In genomic region chr19:17334414-17335409, GRCh38 we compare ENCODE assay signal across 1 cellular context.
TF ChIP-seq lines count a peak whose summit lies in the region.

TSS of gene ANO8 (minus strand) at chr19:17334855. CDS start at chr19:17334670, 185 bp downstream.

TF ChIP-seq in HepG2, 621 proteins besides CTCF, POLR2A, EP300 and RAD21 (continued from another document):
- peak; percentile 66; the same call in 1 of the 2 replicates for TF ChIP-seq ZNF747 (CRISPR knock-in tag; IDR thresholded peaks at IDR 0.05; ENCODE audit: borderline replicate concordance)
- TF ChIP-seq ZNF879 (CRISPR knock-in tag; IDR thresholded peaks at IDR 0.05) = no peak
- TF ChIP-seq THAP9 (CRISPR knock-in tag; IDR thresholded peaks at IDR 0.05; ENCODE audit: borderline replicate concordance) = no peak
- no peak for TF ChIP-seq ZNF503 (CRISPR knock-in tag; IDR thresholded peaks at IDR 0.05)
- no peak for TF ChIP-seq FOXA1 (IDR thresholded peaks at IDR 0.05)
- no peak for TF ChIP-seq FOXA1 (CRISPR knock-in tag; IDR thresholded peaks at IDR 0.05)
- peak; percentile 64; the same call in 1 of the 2 replicates for TF ChIP-seq FOXC1 (CRISPR knock-in tag; IDR thresholded peaks at IDR 0.05; ENCODE audit: borderline replicate concordance)
- TF ChIP-seq PCBP2 (optimal IDR thresholded peaks at IDR 0.05; ENCODE audit: low read depth, low read length, poor library complexity, severe bottlenecking) = no peak
- no peak for TF ChIP-seq HNF1A (IDR thresholded peaks at IDR 0.05; ENCODE audit: low read depth)
- peak; percentile 33; the same call in 1 of the 2 replicates for TF ChIP-seq HNF1A (CRISPR knock-in tag; IDR thresholded peaks at IDR 0.05; ENCODE audit: borderline replicate concordance)
- peak; percentile 82 for TF ChIP-seq GABPB1 (CRISPR knock-in tag; IDR thresholded peaks at IDR 0.05)
- no peak; the same call in 1 of the 2 replicates for TF ChIP-seq CBFB (CRISPR knock-in tag; IDR thresholded peaks at IDR 0.05)
- TF ChIP-seq PHB2 (IDR thresholded peaks at IDR 0.05; ENCODE audit: partially characterized antibody) = no peak
- peak; percentile 90; the same call in 1 of the 2 replicates for TF ChIP-seq SAFB2 (CRISPR knock-in tag; IDR thresholded peaks at IDR 0.05; ENCODE audit: borderline replicate concordance, low read depth)
- no peak for TF ChIP-seq FUBP1 (CRISPR knock-in tag; IDR thresholded peaks at IDR 0.05; ENCODE audit: borderline replicate concordance)
- peak; percentile 90 for TF ChIP-seq ZNF574 (CRISPR knock-in tag; IDR thresholded peaks at IDR 0.05)
- peak; percentile 15; the same call in 1 of the 2 replicates for TF ChIP-seq ZNF451 (CRISPR knock-in tag; IDR thresholded peaks at IDR 0.05)
- TF ChIP-seq PRDM15 (CRISPR knock-in tag; IDR thresholded peaks at IDR 0.05) = 0 out of 2 replicates have a peak, but pooled peaks have one; percentile 26
- peak; percentile 70 for TF ChIP-seq TFDP2 (CRISPR knock-in tag; IDR thresholded peaks at IDR 0.05)
- TF ChIP-seq ZNF530 (CRISPR knock-in tag; IDR thresholded peaks at IDR 0.05; ENCODE audit: low read depth) = no peak
